In the genomic region with DNA sequence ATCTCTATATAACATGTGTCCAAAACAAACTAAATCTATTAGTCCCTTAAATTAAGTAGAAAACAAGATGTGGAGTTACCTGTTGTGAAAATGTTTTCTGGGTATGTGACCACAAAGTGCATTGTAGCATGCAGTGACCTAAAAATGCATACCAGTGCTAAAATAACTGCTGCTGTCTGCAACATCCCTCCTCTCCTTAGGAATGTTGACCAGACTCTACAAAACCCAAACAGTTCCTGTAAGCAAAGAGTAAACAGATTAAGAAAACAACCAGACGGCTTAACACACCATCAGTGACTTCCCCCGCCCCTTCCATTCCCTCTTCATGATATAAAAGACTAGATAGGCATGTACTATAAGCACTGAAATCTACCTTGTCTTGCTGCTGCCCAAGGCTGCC, we compare ENCODE assay signal across 24 cellular contexts.
"Had no signal": no experiment of that assay in that cellular context is flagged by ENCODE, and none has a peak within 500 bp of the region (broad histone marks: within the 10 kb centered on the region; RNA-seq: fewer than 3 reads in every experiment).

No MANE protein-coding gene starts in this region.

- H3K27ac ChIP-seq: dorsolateral prefrontal cortex, hepatocyte, neural progenitor cell, pancreas, testis, tibial nerve had no signal

- ATAC-seq: left lobe of liver; natural killer cell treated with Interleukin-12 subunit alpha and Interleukin-12 subunit beta and Interleukin-15 and Interleukin-18, amount 100 ng/mL, for 72 hours; pancreas; right cardiac atrium had no signal

- H3K4me1 Mint-ChIP-seq: mesothelial cell of epicardium, neural progenitor cell had no signal

- DNase-seq: central memory CD4-positive, alpha-beta T cell; cortex of kidney; dorsolateral prefrontal cortex; effector CD8-positive, alpha-beta T cell; erythroblast; foreskin melanocyte; head of caudate nucleus; kidney glomerular epithelial cell; mammary epithelial cell; nucleus accumbens; pancreas; right cardiac atrium; stimulated activated CD4-positive, alpha-beta T cell treated with anti-CD3 and anti-CD28 coated beads, Interleukin-2, amount 100 ng/mL, for 48 hours; testis had no signal

- H3K27ac Mint-ChIP-seq: mesothelial cell of epicardium; natural killer cell treated with Interleukin-12 subunit alpha and Interleukin-12 subunit beta and Interleukin-15 and Interleukin-18, amount 100 ng/mL, for 72 hours; neural progenitor cell; progenitor cell of endocrine pancreas; stimulated activated naive CD8-positive, alpha-beta T cell treated with anti-CD3 and anti-CD28 coated beads, Interleukin-15, Interleukin-2, amounts not matched to agents 100 ng/mL and 50 ng/mL, for 24 hours had no signal

- H3K36me3 ChIP-seq: neural progenitor cell, pancreas had no signal

- H3K4me3 Mint-ChIP-seq: mesothelial cell of epicardium; natural killer cell treated with Interleukin-12 subunit alpha and Interleukin-12 subunit beta and Interleukin-15 and Interleukin-18, amount 100 ng/mL, for 72 hours; neural progenitor cell; stimulated activated naive CD8-positive, alpha-beta T cell treated with anti-CD3 and anti-CD28 coated beads, Interleukin-15, Interleukin-2, amounts not matched to agents 100 ng/mL and 50 ng/mL, for 24 hours had no signal

- H3K9me3 ChIP-seq: pancreas, testis had no signal

- H3K27me3 ChIP-seq: dorsolateral prefrontal cortex, hepatocyte, neural progenitor cell, pancreas, testis, tibial nerve had no signal

- FAIRE-seq: endothelial cell of umbilical vein had no signal

- H3K4me2 ChIP-seq: hepatocyte, neural progenitor cell, smooth muscle cell had no signal

- H3K9ac ChIP-seq: neural progenitor cell had no signal

- H3K4me3 ChIP-seq: dorsolateral prefrontal cortex, hepatocyte, neural progenitor cell, pancreas, smooth muscle cell, testis, tibial nerve had no signal

- H2AFZ ChIP-seq: hepatocyte, neural progenitor cell had no signal

- H3K27me3 Mint-ChIP-seq: natural killer cell treated with Interleukin-12 subunit alpha and Interleukin-12 subunit beta and Interleukin-15 and Interleukin-18, amount 100 ng/mL, for 72 hours; progenitor cell of endocrine pancreas; stimulated activated naive CD8-positive, alpha-beta T cell treated with anti-CD3 and anti-CD28 coated beads, Interleukin-15, Interleukin-2, amounts not matched to agents 100 ng/mL and 50 ng/mL, for 24 hours had no signal

- H3K4me1 ChIP-seq: neural progenitor cell, pancreas, testis, tibial nerve had no signal
